ENCODE assay signal across 21 cellular contexts in genomic region chr9:128080218-128080617, GRCh38. TPM values are rescaled to one million over a fixed set of nuclear protein-coding genes. Genes with fewer than 3 reads are reported as not detected.
DNase-seq lines count a peak whose midpoint lies in the region; ATAC-seq and TF ChIP-seq lines count a peak whose summit lies in the region.
"Had no signal": no experiment of that assay in that cellular context is flagged by ENCODE, and none has a peak within 500 bp of the region (broad histone marks: within the 10 kb centered on the region; RNA-seq: fewer than 3 reads in every experiment).

No MANE protein-coding gene starts in this region.

- no peak overlapping the region for H3K4me2 ChIP-seq in PC-9

- TF ChIP-seq CTCF in PC-9 (conservative IDR thresholded peaks at IDR 0.05) (no peak), left lung (IDR thresholded peaks at IDR 0.05) (no peak), gastrocnemius medialis (IDR thresholded peaks at IDR 0.05 in 4 of 5, conservative IDR thresholded peaks at IDR 0.05 in 1 of 5) (no peak)

- intact Hi-C loops in PC-9 (cut with micrococcal nuclease; ENCODE audit: unreplicated experiment) (no loop called here), left lung (cut with DNase I) (no loop called here), gastrocnemius medialis (cut with DNase I; ENCODE audit: low total_unique reads) (loop anchor here (5.0 kb wide), 1 partner anchor 37 kb away; no protein-coding TSS in a partner anchor)

- peaks cover 33% of the 10 kb centered on the region for H3K79me2 ChIP-seq in ACC112 (ENCODE audit: control insufficient read depth, insufficient read depth, low read length, unreplicated experiment)
- H3K79me2 ChIP-seq in PC-9 (ENCODE audit: low read depth): peaks cover 52% of the 10 kb centered on the region

- H3K4me3 ChIP-seq in ACC112 (ENCODE audit: low read depth, low read length) (no peak overlapping the region), PC-9 (no peak overlapping the region), left lung (no peak overlapping the region), gastrocnemius medialis (no peak overlapping the region)
- H3K4me3 ChIP-seq: MG63, skin epidermis had no signal

- no peak for ATAC-seq in left lung
- no peak for ATAC-seq in gastrocnemius medialis
- ATAC-seq in activated naive CD8-positive, alpha-beta T cell treated with anti-CD3 and anti-CD28 coated beads, Interleukin-2, amount 50 U/mL, for 24 hours: no peak
- ATAC-seq: naive thymus-derived CD4-positive, alpha-beta T cell; stimulated activated naive CD8-positive, alpha-beta T cell treated with anti-CD3 and anti-CD28 coated beads, Interleukin-15, amount 100 ng/mL, for 72 hours had no signal

- POLR2A ChIA-PET in PC-9 (lab: Charles Lee; ENCODE audit: unreplicated experiment): no interaction called here

- no peaks in the 10 kb centered on the region for H3K27me3 Mint-ChIP-seq in activated naive CD8-positive, alpha-beta T cell treated with anti-CD3 and anti-CD28 coated beads, Interleukin-2, amount 50 U/mL, for 24 hours
- H3K27me3 Mint-ChIP-seq: CD4-positive, CD25-positive, alpha-beta regulatory T cell; memory B cell; naive thymus-derived CD4-positive, alpha-beta T cell; stimulated activated naive CD8-positive, alpha-beta T cell treated with anti-CD3 and anti-CD28 coated beads, Interleukin-15, amount 100 ng/mL, for 72 hours had no signal

- no peaks in the 10 kb centered on the region for H3K36me3 ChIP-seq in ACC112 (ENCODE audit: insufficient read depth, low read length)
- H3K36me3 ChIP-seq in PC-9 (ENCODE audit: low read depth): no peaks in the 10 kb centered on the region
- no peaks in the 10 kb centered on the region for H3K36me3 ChIP-seq in left lung
- no peaks in the 10 kb centered on the region for H3K36me3 ChIP-seq in gastrocnemius medialis
- H3K36me3 ChIP-seq: MG63 had no signal

- no TSS peak for BruUV-seq in PC-9 (replicated peaks; lab: Mats Ljungman, UMichigan)

- H3K27me3 ChIP-seq in ACC112 (ENCODE audit: insufficient read depth, low read length) (no peaks in the 10 kb centered on the region), PC-9 (ENCODE audit: insufficient read depth, low read depth) (no peaks in the 10 kb centered on the region), left lung (no peaks in the 10 kb centered on the region), gastrocnemius medialis (no peaks in the 10 kb centered on the region)
- H3K27me3 ChIP-seq: MG63 had no signal

- CTCF ChIA-PET in PC-9 (lab: Charles Lee): interaction anchor here (0.6 kb wide), 1 partner anchor 13 kb away, joined by 4 read pairs; no protein-coding TSS in a partner anchor

- TF ChIP-seq POLR2A in gastrocnemius medialis (IDR thresholded peaks at IDR 0.05): no peak

- peaks cover 54% of the 10 kb centered on the region for H3K4me1 Mint-ChIP-seq in activated naive CD8-positive, alpha-beta T cell treated with anti-CD3 and anti-CD28 coated beads, Interleukin-2, amount 50 U/mL, for 24 hours

- no peak overlapping the region for H3K27ac Mint-ChIP-seq in activated naive CD8-positive, alpha-beta T cell treated with anti-CD3 and anti-CD28 coated beads, Interleukin-2, amount 50 U/mL, for 24 hours
- H3K27ac Mint-ChIP-seq: activated T-helper 2 cell treated with anti-CD3 and anti-CD28 coated beads, Interferon-gamma antibody, Interleukin-2, Interleukin-4, amounts not matched to agents 10 μg/mL and 5 μg/mL and 100 μg/mL, durations not matched to agents 14 hours and 24 hours and 36 hours; memory B cell; stimulated activated naive CD8-positive, alpha-beta T cell treated with anti-CD3 and anti-CD28 coated beads, Interleukin-15, amount 100 ng/mL, for 72 hours had no signal

- H3K36me3 Mint-ChIP-seq in activated naive CD8-positive, alpha-beta T cell treated with anti-CD3 and anti-CD28 coated beads, Interleukin-2, amount 50 U/mL, for 24 hours (ENCODE audit: low read depth): peaks cover 15% of the 10 kb centered on the region
- H3K36me3 Mint-ChIP-seq: memory B cell had no signal

- H2AFZ ChIP-seq in ACC112 (ENCODE audit: low read length, unreplicated experiment) (no peak overlapping the region), PC-9 (no peak overlapping the region)

- H3K4me3 Mint-ChIP-seq in activated naive CD8-positive, alpha-beta T cell treated with anti-CD3 and anti-CD28 coated beads, Interleukin-2, amount 50 U/mL, for 24 hours: no peak overlapping the region
- H3K4me3 Mint-ChIP-seq: memory B cell; naive thymus-derived CD4-positive, alpha-beta T cell; stimulated activated naive CD8-positive, alpha-beta T cell treated with anti-CD3 and anti-CD28 coated beads, Interleukin-15, amount 100 ng/mL, for 72 hours had no signal

- H3K9me3 Mint-ChIP-seq in activated naive CD8-positive, alpha-beta T cell treated with anti-CD3 and anti-CD28 coated beads, Interleukin-2, amount 50 U/mL, for 24 hours: no peaks in the 10 kb centered on the region
- H3K9me3 Mint-ChIP-seq: activated T-helper 2 cell treated with anti-CD3 and anti-CD28 coated beads, Interferon-gamma antibody, Interleukin-2, Interleukin-4, amounts not matched to agents 10 μg/mL and 5 μg/mL and 100 μg/mL, durations not matched to agents 14 hours and 24 hours and 36 hours; CD4-positive, CD25-positive, alpha-beta regulatory T cell; memory B cell; naive thymus-derived CD4-positive, alpha-beta T cell; stimulated activated naive CD8-positive, alpha-beta T cell treated with anti-CD3 and anti-CD28 coated beads, Interleukin-15, amount 100 ng/mL, for 72 hours had no signal

- H3K4me1 ChIP-seq in ACC112 (ENCODE audit: control insufficient read depth, insufficient read depth, low read length, unreplicated experiment) (peaks cover 39% of the 10 kb centered on the region), PC-9 (replicated peaks; ENCODE audit: insufficient read depth) (peaks cover 40% of the 10 kb centered on the region), left lung (peaks cover 22 to 75% of the 10 kb centered on the region in 2 donors), gastrocnemius medialis (peaks cover 27 to 41% of the 10 kb centered on the region in 2 donors)

- DNase-seq in PC-9 (no peak), left lung (no peak), gastrocnemius medialis (no peak), NCI-H1694 treated with DMSO at 0.1 percent for 48 hours (lab: John Stamatoyannopoulos, UW) (no peak), NOMO-1 treated with dmso at 0.1 percent for 144 hours (lab: John Stamatoyannopoulos, UW; ENCODE audit: unreplicated experiment) (no peak)
- DNase-seq in activated naive CD8-positive, alpha-beta T cell treated with anti-CD3 and anti-CD28 coated beads, Interleukin-2, amount 50 U/mL, for 24 hours: no peak
- no peak for DNase-seq in activated CD4-positive, alpha-beta T cell treated with anti-CD3 and anti-CD28 coated beads for 1 hour
- DNase-seq: activated CD4-positive, alpha-beta T cell treated with anti-CD3 and anti-CD28 coated beads for 4 hours; CD4-positive, CD25-positive, alpha-beta regulatory T cell; foreskin fibroblast; MG63; naive thymus-derived CD4-positive, alpha-beta T cell; NCI-H1436 treated with DMSO at 0.1 percent for 48 hours; NCI-H526 treated with DMSO at 0.1 percent for 48 hours; SHP77 treated with DMSO at 0.1 percent for 48 hours; stimulated activated CD4-positive, alpha-beta T cell treated with anti-CD3 and anti-CD28 coated beads, Interleukin-4, amount 100 ng/mL, for 24 hours; stimulated activated naive CD8-positive, alpha-beta T cell treated with anti-CD3 and anti-CD28 coated beads, Interleukin-15, amount 100 ng/mL, for 72 hours had no signal

- no peaks in the 10 kb centered on the region for H3K9me2 ChIP-seq in PC-9 (ENCODE audit: insufficient read depth)

- no peaks in the 10 kb centered on the region for H3K9me3 ChIP-seq in PC-9 (ENCODE audit: insufficient read depth, low read depth)
- no peaks in the 10 kb centered on the region for H3K9me3 ChIP-seq in left lung
- no peaks in the 10 kb centered on the region for H3K9me3 ChIP-seq in gastrocnemius medialis
- H3K9me3 ChIP-seq: MG63 had no signal

- H3K27ac ChIP-seq in ACC112 (ENCODE audit: low read depth, low read length): peak overlapping the region; percentile 82; the same call in 1 of the 2 replicates
- H3K27ac ChIP-seq in PC-9: peak overlapping the region; percentile 74; the same call in 1 of the 2 replicates
- H3K27ac ChIP-seq in left lung: peak overlapping the region; percentile 49 to 67
- H3K27ac ChIP-seq in gastrocnemius medialis: peak overlapping the region in 3 of 4 donors; percentile 64 to 83 (median 67)

- in situ Hi-C loops in gastrocnemius medialis (cut with MboI; ENCODE audit: low sequenced_read_pairs in 4 of 4): no loop called here

- H4K20me1 ChIP-seq in PC-9 (ENCODE audit: insufficient read depth): no peaks in the 10 kb centered on the region

- H3F3A ChIP-seq in PC-9 (ENCODE audit: insufficient read depth, low read depth): peaks cover 32% of the 10 kb centered on the region

RNA-seq across cellular contexts. Expression of gene SLC25A25, which starts 12.2 kb away (rescaled TPM):
- 11.7 and 13.4 TPM in 2 replicates for total RNA-seq in PC-9 (2021)
- total RNA-seq in left lung: 10 to 100 TPM; 19.5 to 21.0 TPM
- 10 to 100 TPM; 26.9 to 98.7 (median 46.0) TPM for total RNA-seq in gastrocnemius medialis

RNA-seq across cellular contexts. Expression of gene NAIF1, which starts 13.1 kb away (rescaled TPM):
- total RNA-seq in PC-9 (2021) (16.1 and 17.3 TPM in 2 replicates), left lung (1 to 10 TPM; 7.7 to 8.0 TPM), gastrocnemius medialis (1 to 10 TPM; 3.6 to 7.4 (median 6.9) TPM)

RNA-seq across cellular contexts. Expression of gene PTGES2, which starts 47.3 kb away (rescaled TPM):
- total RNA-seq in PC-9 (2021) (95.2 and 124 TPM in 2 replicates), left lung (10 to 100 TPM; 34.8 to 56.9 TPM), gastrocnemius medialis (100 to 1,000 TPM in 3 of 4 donors, 10 to 100 TPM in 1; 95.2 to 266 (median 155) TPM)
